In the genomic region with DNA sequence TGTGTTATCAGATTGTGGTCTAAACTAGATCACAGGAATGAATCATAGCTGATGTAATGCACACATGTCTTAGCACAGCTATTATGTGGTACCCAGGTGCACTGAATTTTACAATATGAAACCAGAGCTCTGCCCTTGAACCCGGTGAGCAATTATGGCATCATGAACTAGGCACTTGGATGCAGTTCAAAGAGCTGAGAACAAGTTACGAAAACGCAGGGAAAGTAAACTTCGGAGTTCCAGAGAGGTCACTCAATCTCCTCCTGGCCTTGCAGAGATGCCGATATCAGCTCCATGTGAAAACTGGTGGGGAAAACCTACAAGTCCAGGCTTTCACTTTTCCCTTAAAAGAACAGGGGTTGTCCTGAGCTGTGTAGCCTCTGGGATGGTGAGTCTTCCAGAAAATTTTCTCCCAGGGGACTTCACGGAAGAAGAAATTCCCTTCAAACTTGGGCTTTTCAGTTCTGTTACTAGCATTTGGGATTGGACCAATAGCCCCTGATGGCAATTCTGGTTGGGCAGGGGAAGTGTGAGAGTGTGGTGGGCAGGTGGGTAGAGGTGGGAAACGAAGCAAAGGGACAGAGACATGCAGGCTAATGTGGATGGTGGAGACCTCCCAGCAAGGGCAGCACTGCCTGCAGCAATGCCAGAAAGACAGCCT, we compare ENCODE assay signal across 10 cellular contexts.
DNase-seq lines count a peak whose midpoint lies in the region; ATAC-seq and FAIRE-seq lines count a peak whose summit lies in the region.
"Had no signal": no experiment of that assay in that cellular context is flagged by ENCODE, and none has a peak within 500 bp of the region (broad histone marks: within the 10 kb centered on the region; RNA-seq: fewer than 3 reads in every experiment).

No MANE protein-coding gene starts in this region.

- H3K27ac Mint-ChIP-seq in activated T-cell treated with anti-CD3 and anti-CD28 coated beads, Interleukin-2, amount 50 U/mL, for 24 hours, result no peak overlapping the region
- H3K27ac Mint-ChIP-seq in naive thymus-derived CD4-positive, alpha-beta T cell, result no peak overlapping the region
- H3K27ac Mint-ChIP-seq: CD14-positive monocyte had no signal

- no peak overlapping the region for H3K9ac ChIP-seq in skeletal muscle satellite cell (ENCODE audit: low read depth, low read length)

- H3K4me2 ChIP-seq in skeletal muscle satellite cell (ENCODE audit: low read length), result peak overlapping the region; percentile 24

- no peak for DNase-seq in activated T-cell treated with anti-CD3 and anti-CD28 coated beads, Interleukin-2, amount 50 U/mL, for 4 hours
- no peak for DNase-seq in activated T-cell treated with anti-CD3 and anti-CD28 coated beads, Interleukin-2, amount 50 U/mL, for 24 hours
- DNase-seq in RCC 7860 (ENCODE audit: low spot score), result peak; percentile 97
- DNase-seq in fibroblast of gingiva (ENCODE audit: low read depth), result peak; percentile 38
- DNase-seq in NCI-H82 (lab: John Stamatoyannopoulos, UW), result no peak
- DNase-seq in naive thymus-derived CD4-positive, alpha-beta T cell, result no peak
- DNase-seq in activated CD4-positive, CD25-positive, alpha-beta regulatory T cell treated with anti-CD3 and anti-CD28 coated beads, Interleukin-2, amount 50 U/mL, for 72 hours, result no peak
- DNase-seq: activated naive CD4-positive, alpha-beta T cell treated with Interleukin-2 at 50 U/mL for 16 hours had no signal

- H3K36me3 ChIP-seq in skeletal muscle satellite cell (ENCODE audit: insufficient read depth, low read length), result no peaks in the 10 kb centered on the region
- no peaks in the 10 kb centered on the region for H3K36me3 ChIP-seq in naive thymus-derived CD4-positive, alpha-beta T cell (ENCODE audit: control insufficient read depth in 2 of 3, insufficient read depth in 3 of 3, low read length in 3 of 3)

- H3K4me3 Mint-ChIP-seq in activated T-cell treated with anti-CD3 and anti-CD28 coated beads, Interleukin-2, amount 50 U/mL, for 4 hours, result no peak overlapping the region
- no peak overlapping the region for H3K4me3 Mint-ChIP-seq in activated T-cell treated with anti-CD3 and anti-CD28 coated beads, Interleukin-2, amount 50 U/mL, for 24 hours
- no peak overlapping the region for H3K4me3 Mint-ChIP-seq in naive thymus-derived CD4-positive, alpha-beta T cell

- H3K27ac ChIP-seq in naive thymus-derived CD4-positive, alpha-beta T cell (ENCODE audit: low read depth, low read length), result no peak overlapping the region

- peaks cover 2% of the 10 kb centered on the region for H3K4me1 Mint-ChIP-seq in activated T-cell treated with anti-CD3 and anti-CD28 coated beads, Interleukin-2, amount 50 U/mL, for 4 hours (ENCODE audit: low read depth)
- peaks cover 10% of the 10 kb centered on the region for H3K4me1 Mint-ChIP-seq in activated T-cell treated with anti-CD3 and anti-CD28 coated beads, Interleukin-2, amount 50 U/mL, for 24 hours (ENCODE audit: low read depth)
- no peaks in the 10 kb centered on the region for H3K4me1 Mint-ChIP-seq in naive thymus-derived CD4-positive, alpha-beta T cell

- no peaks in the 10 kb centered on the region for H3K9me3 Mint-ChIP-seq in activated T-cell treated with anti-CD3 and anti-CD28 coated beads, Interleukin-2, amount 50 U/mL, for 4 hours
- no peaks in the 10 kb centered on the region for H3K9me3 Mint-ChIP-seq in activated T-cell treated with anti-CD3 and anti-CD28 coated beads, Interleukin-2, amount 50 U/mL, for 24 hours
- peaks cover 0 to 6% (median 1%) of the 10 kb centered on the region in 11 donors for H3K9me3 Mint-ChIP-seq in naive thymus-derived CD4-positive, alpha-beta T cell

- no peaks in the 10 kb centered on the region for H3K27me3 ChIP-seq in skeletal muscle satellite cell (ENCODE audit: control insufficient read depth, insufficient read depth, low read length)
- H3K27me3 ChIP-seq in naive thymus-derived CD4-positive, alpha-beta T cell (ENCODE audit: control insufficient read depth in 2 of 2, insufficient read depth in 2 of 2, low read length in 2 of 2), result no peaks in the 10 kb centered on the region

- no peaks in the 10 kb centered on the region for H3K9me3 ChIP-seq in skeletal muscle satellite cell (replicated peaks; ENCODE audit: low read length)
- H3K9me3 ChIP-seq in naive thymus-derived CD4-positive, alpha-beta T cell (ENCODE audit: control insufficient read depth in 2 of 3, low read length in 3 of 3), result no peaks in the 10 kb centered on the region

- ATAC-seq in activated T-cell treated with anti-CD3 and anti-CD28 coated beads, Interleukin-2, amount 50 U/mL, for 4 hours, result peak; percentile 63 to 77
- no peak for ATAC-seq in naive thymus-derived CD4-positive, alpha-beta T cell

- CTCF ChIA-PET in naive thymus-derived CD4-positive, alpha-beta T cell (lab: Charles Lee), result no interaction called here

- H3K4me1 ChIP-seq in skeletal muscle satellite cell (ENCODE audit: control insufficient read depth, insufficient read depth, low read length), result peaks cover 19% of the 10 kb centered on the region
- H3K4me1 ChIP-seq in naive thymus-derived CD4-positive, alpha-beta T cell (ENCODE audit: control insufficient read depth in 2 of 2, insufficient read depth in 2 of 2, low read length in 2 of 2), result no peaks in the 10 kb centered on the region

- no peak overlapping the region for H3K4me3 ChIP-seq in skeletal muscle satellite cell (ENCODE audit: low read length)
- H3K4me3 ChIP-seq in naive thymus-derived CD4-positive, alpha-beta T cell (ENCODE audit: low read length), result no peak overlapping the region

- peak; percentile 99 for FAIRE-seq in RCC 7860 (lab: Jason Lieb, UNC)

- POLR2A ChIA-PET in naive thymus-derived CD4-positive, alpha-beta T cell (lab: Charles Lee), result no interaction called here

- peaks cover 15% of the 10 kb centered on the region for H3K27me3 Mint-ChIP-seq in activated T-cell treated with anti-CD3 and anti-CD28 coated beads, Interleukin-2, amount 50 U/mL, for 4 hours (ENCODE audit: low read depth)
- H3K27me3 Mint-ChIP-seq in activated T-cell treated with anti-CD3 and anti-CD28 coated beads, Interleukin-2, amount 50 U/mL, for 24 hours, result peaks cover 21% of the 10 kb centered on the region
- H3K27me3 Mint-ChIP-seq in naive thymus-derived CD4-positive, alpha-beta T cell, result peaks cover 6 to 33% (median 14%) of the 10 kb centered on the region in 5 donors

- intact Hi-C loops in naive thymus-derived CD4-positive, alpha-beta T cell (cut with micrococcal nuclease), result loop anchor here in 1 of 2 donors (2.0 kb wide), 1 partner anchor 74 kb away; no protein-coding TSS in a partner anchor

- H3K36me3 Mint-ChIP-seq in activated T-cell treated with anti-CD3 and anti-CD28 coated beads, Interleukin-2, amount 50 U/mL, for 4 hours (ENCODE audit: insufficient read depth), result no peaks in the 10 kb centered on the region
- no peaks in the 10 kb centered on the region for H3K36me3 Mint-ChIP-seq in activated T-cell treated with anti-CD3 and anti-CD28 coated beads, Interleukin-2, amount 50 U/mL, for 24 hours (ENCODE audit: low read depth)
- peaks cover 0 to 5% (median 0%) of the 10 kb centered on the region in 5 donors for H3K36me3 Mint-ChIP-seq in naive thymus-derived CD4-positive, alpha-beta T cell
- H3K36me3 Mint-ChIP-seq: CD14-positive monocyte had no signal

Comparison
In these comparisons a context has a peak if more than half of its experiments do, and no peak if none do; other contexts are left out.
1. DNase-seq: peak in RCC 7860 (single experiment) and fibroblast of gingiva (single experiment); none in activated T-cell treated with anti-CD3 and anti-CD28 coated beads, Interleukin-2, amount 50 U/mL, for 4 hours (single experiment), activated T-cell treated with anti-CD3 and anti-CD28 coated beads, Interleukin-2, amount 50 U/mL, for 24 hours (single experiment), NCI-H82 (single experiment), naive thymus-derived CD4-positive, alpha-beta T cell (0 of 9) and activated CD4-positive, CD25-positive, alpha-beta regulatory T cell treated with anti-CD3 and anti-CD28 coated beads, Interleukin-2, amount 50 U/mL, for 72 hours (single experiment).